ENCODE assay signal across 31 cellular contexts in genomic region chr4:105526656-105527055, GRCh38. TPM values are rescaled to one million over a fixed set of nuclear protein-coding genes. Genes with fewer than 3 reads are reported as not detected.
"Had no signal": no experiment of that assay in that cellular context is flagged by ENCODE, and none has a peak within 500 bp of the region (broad histone marks: within the 10 kb centered on the region; RNA-seq: fewer than 3 reads in every experiment).

No MANE protein-coding gene starts in this region.

- H3K4me1 ChIP-seq: colonic mucosa, esophagus squamous epithelium, gastrocnemius medialis, heart right ventricle, left lung, lower lobe of right lung had no signal

- H3K4me3 Mint-ChIP-seq: dendritic cell treated with granulocyte-macrophage colony-stimulating factor and Interleukin-4, amounts not matched to agents 40 ng/mL and 50 ng/mL, for 4 days; effector memory CD8-positive, alpha-beta T cell; endodermal cell; immature natural killer cell; mesothelial cell of epicardium; naive B cell had no signal

- DNase-seq: colonic mucosa; cortex of kidney; effector CD8-positive, alpha-beta T cell; effector memory CD8-positive, alpha-beta T cell; erythroblast; esophagus squamous epithelium; foreskin fibroblast; foreskin melanocyte; gastrocnemius medialis; glutamatergic neuron; head of caudate nucleus; heart right ventricle; hippocampal formation; immature natural killer cell; islet precursor cell; left cardiac atrium; left ventricle myocardium superior; lower lobe of right lung; mesenchymal stem cell; mucosa of descending colon; naive B cell had no signal

- H3K9me3 ChIP-seq: colonic mucosa, esophagus squamous epithelium, gastrocnemius medialis, heart right ventricle, left lung, lower lobe of right lung, mucosa of descending colon had no signal

- H3K27me3 Mint-ChIP-seq: dendritic cell treated with granulocyte-macrophage colony-stimulating factor and Interleukin-4, amounts not matched to agents 40 ng/mL and 50 ng/mL, for 4 days had no signal

- H3K27ac ChIP-seq: colonic mucosa, epithelial cell of prostate, esophagus squamous epithelium, gastrocnemius medialis, heart right ventricle, left lung, lower lobe of right lung had no signal

- H3K4me1 Mint-ChIP-seq: endodermal cell, immature natural killer cell, mesothelial cell of epicardium, naive B cell had no signal

- H3K4me3 ChIP-seq: colonic mucosa, esophagus squamous epithelium, gastrocnemius medialis, heart right ventricle, left lung, lower lobe of right lung, mucosa of descending colon had no signal

- H3K27me3 ChIP-seq: colonic mucosa, gastrocnemius medialis, heart right ventricle had no signal

- H3K36me3 Mint-ChIP-seq: immature natural killer cell, mesothelial cell of epicardium, naive B cell had no signal

- H3K36me3 ChIP-seq: colonic mucosa, esophagus squamous epithelium, gastrocnemius medialis, heart right ventricle, left lung, lower lobe of right lung had no signal

- H3K9me3 Mint-ChIP-seq: dendritic cell treated with granulocyte-macrophage colony-stimulating factor and Interleukin-4, amounts not matched to agents 40 ng/mL and 50 ng/mL, for 4 days; effector memory CD8-positive, alpha-beta T cell; endodermal cell; immature natural killer cell; mesothelial cell of epicardium; naive B cell had no signal

- ATAC-seq: effector memory CD8-positive, alpha-beta T cell; esophagus mucosa; gastrocnemius medialis; heart right ventricle; left cardiac atrium; left lung; left ventricle myocardium superior; mucosa of descending colon had no signal

- H3K27ac Mint-ChIP-seq: dendritic cell treated with granulocyte-macrophage colony-stimulating factor and Interleukin-4, amounts not matched to agents 40 ng/mL and 50 ng/mL, for 4 days; effector memory CD8-positive, alpha-beta T cell; endodermal cell; immature natural killer cell; mesothelial cell of epicardium; naive B cell had no signal

RNA-seq across cellular contexts. Expression of gene ARHGEF38, which starts 25.8 kb away (rescaled TPM):
- total RNA-seq: dermis microvascular lymphatic vessel endothelial cell, gastrocnemius medialis, glomerular endothelial cell, left cardiac atrium, left ventricle myocardium superior, lung microvascular endothelial cell, mesenteric fat pad had no signal
- polyA plus RNA-seq: heart right ventricle, immature natural killer cell had no signal
